Comparison of ENCODE assay signal across 1 cellular context in genomic region chr19:30719991-30720329, GRCh38.
TF ChIP-seq lines count a peak whose summit lies in the region.

No MANE protein-coding gene starts in this region.

TF ChIP-seq in GM23338, 12 proteins besides CTCF, POLR2A, EP300 and RAD21 (continued from another document):
- TF ChIP-seq REST (IDR thresholded peaks at IDR 0.05; ENCODE audit: unreplicated experiment) (no peak), STAT1 (IDR thresholded peaks at IDR 0.05; ENCODE audit: unreplicated experiment) (no peak), ETS1 (IDR thresholded peaks at IDR 0.05) (no peak)
